Comparison of ENCODE assay signal across 1 cellular context in genomic region chr2:88059979-88060906, GRCh38.
TF ChIP-seq lines count a peak whose summit lies in the region.

No MANE protein-coding gene starts in this region.

TF ChIP-seq in HepG2, 621 proteins besides CTCF, POLR2A, EP300 and RAD21 (continued from another document and continues in another):
- TF ChIP-seq ZNF263 (CRISPR knock-in tag; IDR thresholded peaks at IDR 0.05) (no peak), IRF2 (CRISPR knock-in tag; IDR thresholded peaks at IDR 0.05) (peak; percentile 49; the same call in 1 of the 2 replicates), POLR2G (IDR thresholded peaks at IDR 0.05; ENCODE audit: low read depth, low read length) (no peak), JUND (CRISPR knock-in tag; IDR thresholded peaks at IDR 0.05) (no peak), ZNF615 (CRISPR knock-in tag; IDR thresholded peaks at IDR 0.05; ENCODE audit: borderline replicate concordance) (no peak), ZNF468 (CRISPR knock-in tag; IDR thresholded peaks at IDR 0.05) (no peak), TSC22D2 (CRISPR knock-in tag; IDR thresholded peaks at IDR 0.05; ENCODE audit: borderline replicate concordance) (no peak), ZFP90 (CRISPR knock-in tag; IDR thresholded peaks at IDR 0.05; ENCODE audit: borderline replicate concordance) (no peak), ETV5 (CRISPR knock-in tag; IDR thresholded peaks at IDR 0.05; ENCODE audit: borderline replicate concordance) (no peak), ZBTB8A (CRISPR knock-in tag; IDR thresholded peaks at IDR 0.05; ENCODE audit: borderline replicate concordance, low read depth) (no peak), SNAPC5 (CRISPR knock-in tag; IDR thresholded peaks at IDR 0.05; ENCODE audit: borderline replicate concordance) (0 out of 2 replicates have a peak, but pooled peaks have one; percentile 54), ZNF329 (CRISPR knock-in tag; IDR thresholded peaks at IDR 0.05; ENCODE audit: low read depth) (no peak), SIX1 (CRISPR knock-in tag; IDR thresholded peaks at IDR 0.05; ENCODE audit: borderline replicate concordance) (peak; percentile 48; the same call in 1 of the 2 replicates), ZNF777 (CRISPR knock-in tag; IDR thresholded peaks at IDR 0.05) (no peak), ZNF138 (CRISPR knock-in tag; IDR thresholded peaks at IDR 0.05; ENCODE audit: low read depth) (no peak), ZFP36L1 (CRISPR knock-in tag; IDR thresholded peaks at IDR 0.05) (no peak), DPF2 (CRISPR knock-in tag; IDR thresholded peaks at IDR 0.05; ENCODE audit: borderline replicate concordance, low read depth) (no peak), NCOA2 (CRISPR knock-in tag; IDR thresholded peaks at IDR 0.05) (peak; percentile 44; the same call in 1 of the 2 replicates), SP5 (CRISPR knock-in tag; IDR thresholded peaks at IDR 0.05; ENCODE audit: borderline replicate concordance, low read depth) (no peak), MLLT10 (CRISPR knock-in tag; IDR thresholded peaks at IDR 0.05) (no peak), ATF1 (CRISPR knock-in tag; IDR thresholded peaks at IDR 0.05) (no peak), KAT7 (CRISPR knock-in tag; IDR thresholded peaks at IDR 0.05; ENCODE audit: borderline replicate concordance) (no peak), ZNF17 (CRISPR knock-in tag; IDR thresholded peaks at IDR 0.05) (no peak), ZNF101 (CRISPR knock-in tag; IDR thresholded peaks at IDR 0.05; ENCODE audit: borderline replicate concordance, low read depth) (no peak), MED1 (CRISPR knock-in tag; IDR thresholded peaks at IDR 0.05) (peak; percentile 64), HIC2 (CRISPR knock-in tag; IDR thresholded peaks at IDR 0.05; ENCODE audit: low read depth) (no peak), ZSCAN21 (CRISPR knock-in tag; IDR thresholded peaks at IDR 0.05; ENCODE audit: borderline replicate concordance) (no peak), ZBED4 (CRISPR knock-in tag; IDR thresholded peaks at IDR 0.05; ENCODE audit: borderline replicate concordance) (no peak), GATAD1 (CRISPR knock-in tag; IDR thresholded peaks at IDR 0.05) (no peak), SMARCC2 (IDR thresholded peaks at IDR 0.05) (no peak), MAX (IDR thresholded peaks at IDR 0.05) (no peak), ZNF274 (CRISPR knock-in tag; IDR thresholded peaks at IDR 0.05) (no peak), ELF4 (CRISPR knock-in tag; IDR thresholded peaks at IDR 0.05; ENCODE audit: borderline replicate concordance) (no peak), CSRNP2 (CRISPR knock-in tag; conservative IDR thresholded peaks at IDR 0.05; ENCODE audit: low read depth) (no peak), PCBP2 (optimal IDR thresholded peaks at IDR 0.05; ENCODE audit: low read depth, low read length, poor library complexity, severe bottlenecking) (no peak), NR2F1 (CRISPR knock-in tag; IDR thresholded peaks at IDR 0.05) (peak; percentile 29 to 42; a peak in 2 of 4 replicates), ZNF674 (CRISPR knock-in tag; IDR thresholded peaks at IDR 0.05; ENCODE audit: low read depth) (no peak), PAX8 (CRISPR knock-in tag; IDR thresholded peaks at IDR 0.05; ENCODE audit: borderline replicate concordance) (no peak)
- TF ChIP-seq, protein P1, sequence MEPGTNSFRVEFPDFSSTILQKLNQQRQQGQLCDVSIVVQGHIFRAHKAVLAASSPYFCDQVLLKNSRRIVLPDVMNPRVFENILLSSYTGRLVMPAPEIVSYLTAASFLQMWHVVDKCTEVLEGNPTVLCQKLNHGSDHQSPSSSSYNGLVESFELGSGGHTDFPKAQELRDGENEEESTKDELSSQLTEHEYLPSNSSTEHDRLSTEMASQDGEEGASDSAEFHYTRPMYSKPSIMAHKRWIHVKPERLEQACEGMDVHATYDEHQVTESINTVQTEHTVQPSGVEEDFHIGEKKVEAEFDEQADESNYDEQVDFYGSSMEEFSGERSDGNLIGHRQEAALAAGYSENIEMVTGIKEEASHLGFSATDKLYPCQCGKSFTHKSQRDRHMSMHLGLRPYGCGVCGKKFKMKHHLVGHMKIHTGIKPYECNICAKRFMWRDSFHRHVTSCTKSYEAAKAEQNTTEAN (CRISPR knock-in tag; conservative IDR thresholded peaks at IDR 0.05), result peak; percentile 95
- TF ChIP-seq, protein P2, sequence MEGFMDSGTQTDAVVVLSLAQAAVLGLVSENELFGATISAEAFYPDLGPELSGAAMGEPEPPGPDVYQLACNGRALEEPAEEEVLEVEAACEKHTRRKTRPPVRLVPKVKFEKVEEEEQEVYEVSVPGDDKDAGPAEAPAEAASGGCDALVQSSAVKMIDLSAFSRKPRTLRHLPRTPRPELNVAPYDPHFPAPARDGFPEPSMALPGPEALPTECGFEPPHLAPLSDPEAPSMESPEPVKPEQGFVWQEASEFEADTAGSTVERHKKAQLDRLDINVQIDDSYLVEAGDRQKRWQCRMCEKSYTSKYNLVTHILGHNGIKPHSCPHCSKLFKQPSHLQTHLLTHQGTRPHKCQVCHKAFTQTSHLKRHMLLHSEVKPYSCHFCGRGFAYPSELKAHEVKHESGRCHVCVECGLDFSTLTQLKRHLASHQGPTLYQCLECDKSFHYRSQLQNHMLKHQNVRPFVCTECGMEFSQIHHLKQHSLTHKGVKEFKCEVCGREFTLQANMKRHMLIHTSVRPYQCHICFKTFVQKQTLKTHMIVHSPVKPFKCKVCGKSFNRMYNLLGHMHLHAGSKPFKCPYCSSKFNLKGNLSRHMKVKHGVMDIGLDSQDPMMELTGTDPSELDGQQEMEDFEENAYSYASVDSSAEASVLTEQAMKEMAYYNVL (CRISPR knock-in tag; IDR thresholded peaks at IDR 0.05; ENCODE audit: borderline replicate concordance), result peak; percentile 63; the same call in 1 of the 2 replicates
- TF ChIP-seq, protein P3, sequence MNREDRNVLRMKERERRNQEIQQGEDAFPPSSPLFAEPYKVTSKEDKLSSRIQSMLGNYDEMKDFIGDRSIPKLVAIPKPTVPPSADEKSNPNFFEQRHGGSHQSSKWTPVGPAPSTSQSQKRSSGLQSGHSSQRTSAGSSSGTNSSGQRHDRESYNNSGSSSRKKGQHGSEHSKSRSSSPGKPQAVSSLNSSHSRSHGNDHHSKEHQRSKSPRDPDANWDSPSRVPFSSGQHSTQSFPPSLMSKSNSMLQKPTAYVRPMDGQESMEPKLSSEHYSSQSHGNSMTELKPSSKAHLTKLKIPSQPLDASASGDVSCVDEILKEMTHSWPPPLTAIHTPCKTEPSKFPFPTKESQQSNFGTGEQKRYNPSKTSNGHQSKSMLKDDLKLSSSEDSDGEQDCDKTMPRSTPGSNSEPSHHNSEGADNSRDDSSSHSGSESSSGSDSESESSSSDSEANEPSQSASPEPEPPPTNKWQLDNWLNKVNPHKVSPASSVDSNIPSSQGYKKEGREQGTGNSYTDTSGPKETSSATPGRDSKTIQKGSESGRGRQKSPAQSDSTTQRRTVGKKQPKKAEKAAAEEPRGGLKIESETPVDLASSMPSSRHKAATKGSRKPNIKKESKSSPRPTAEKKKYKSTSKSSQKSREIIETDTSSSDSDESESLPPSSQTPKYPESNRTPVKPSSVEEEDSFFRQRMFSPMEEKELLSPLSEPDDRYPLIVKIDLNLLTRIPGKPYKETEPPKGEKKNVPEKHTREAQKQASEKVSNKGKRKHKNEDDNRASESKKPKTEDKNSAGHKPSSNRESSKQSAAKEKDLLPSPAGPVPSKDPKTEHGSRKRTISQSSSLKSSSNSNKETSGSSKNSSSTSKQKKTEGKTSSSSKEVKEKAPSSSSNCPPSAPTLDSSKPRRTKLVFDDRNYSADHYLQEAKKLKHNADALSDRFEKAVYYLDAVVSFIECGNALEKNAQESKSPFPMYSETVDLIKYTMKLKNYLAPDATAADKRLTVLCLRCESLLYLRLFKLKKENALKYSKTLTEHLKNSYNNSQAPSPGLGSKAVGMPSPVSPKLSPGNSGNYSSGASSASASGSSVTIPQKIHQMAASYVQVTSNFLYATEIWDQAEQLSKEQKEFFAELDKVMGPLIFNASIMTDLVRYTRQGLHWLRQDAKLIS (CRISPR knock-in tag; IDR thresholded peaks at IDR 0.05), result no peak
- TF ChIP-seq, protein P4, sequence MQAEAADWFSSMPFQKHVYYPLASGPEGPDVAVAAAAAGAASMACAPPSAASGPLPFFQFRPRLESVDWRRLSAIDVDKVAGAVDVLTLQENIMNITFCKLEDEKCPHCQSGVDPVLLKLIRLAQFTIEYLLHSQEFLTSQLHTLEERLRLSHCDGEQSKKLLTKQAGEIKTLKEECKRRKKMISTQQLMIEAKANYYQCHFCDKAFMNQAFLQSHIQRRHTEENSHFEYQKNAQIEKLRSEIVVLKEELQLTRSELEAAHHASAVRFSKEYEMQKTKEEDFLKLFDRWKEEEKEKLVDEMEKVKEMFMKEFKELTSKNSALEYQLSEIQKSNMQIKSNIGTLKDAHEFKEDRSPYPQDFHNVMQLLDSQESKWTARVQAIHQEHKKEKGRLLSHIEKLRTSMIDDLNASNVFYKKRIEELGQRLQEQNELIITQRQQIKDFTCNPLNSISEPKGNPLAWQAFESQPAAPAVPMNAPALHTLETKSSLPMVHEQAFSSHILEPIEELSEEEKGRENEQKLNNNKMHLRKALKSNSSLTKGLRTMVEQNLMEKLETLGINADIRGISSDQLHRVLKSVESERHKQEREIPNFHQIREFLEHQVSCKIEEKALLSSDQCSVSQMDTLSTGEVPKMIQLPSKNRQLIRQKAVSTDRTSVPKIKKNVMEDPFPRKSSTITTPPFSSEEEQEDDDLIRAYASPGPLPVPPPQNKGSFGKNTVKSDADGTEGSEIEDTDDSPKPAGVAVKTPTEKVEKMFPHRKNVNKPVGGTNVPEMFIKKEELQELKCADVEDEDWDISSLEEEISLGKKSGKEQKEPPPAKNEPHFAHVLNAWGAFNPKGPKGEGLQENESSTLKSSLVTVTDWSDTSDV (CRISPR knock-in tag; IDR thresholded peaks at IDR 0.05), result no peak
